Comparison of ENCODE assay signal across 12 cellular contexts in the genomic region with DNA sequence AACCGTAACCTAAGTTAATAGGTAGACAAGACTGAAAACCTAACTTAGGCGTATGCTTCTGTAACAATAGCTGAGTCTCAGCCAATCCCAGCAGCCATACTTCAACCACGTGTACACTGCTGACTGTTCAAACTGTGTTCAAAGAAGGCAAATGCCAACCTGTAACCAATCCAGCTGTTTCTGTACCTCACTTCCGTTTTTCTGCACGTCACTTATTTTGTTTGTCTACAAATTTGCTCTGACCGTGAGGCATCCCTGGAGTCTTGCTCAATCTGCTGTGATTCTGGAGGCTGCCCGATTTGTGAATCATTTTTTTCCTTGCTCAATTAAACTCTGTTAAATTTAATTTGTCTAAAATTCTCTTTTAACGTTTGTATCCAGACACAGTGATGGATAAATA. TPM values are rescaled to one million over a fixed set of nuclear protein-coding genes. Genes with fewer than 3 reads are reported as not detected.
DNase-seq lines count a peak whose midpoint lies in the region; ATAC-seq and TF ChIP-seq lines count a peak whose summit lies in the region.
"Had no signal": no experiment of that assay in that cellular context is flagged by ENCODE, and none has a peak within 500 bp of the region (broad histone marks: within the 10 kb centered on the region; RNA-seq: fewer than 3 reads in every experiment).

No MANE protein-coding gene starts in this region.

- no peaks in the 10 kb centered on the region for H3K79me1 ChIP-seq in mesenchymal stem cell (replicated peaks; ENCODE audit: low read length, poor library complexity, severe bottlenecking)

- H2BK12ac ChIP-seq in mesenchymal stem cell (ENCODE audit: low read length in 2 of 2) = peak overlapping the region; percentile 67 to 68

- no peak overlapping the region for H2AK5ac ChIP-seq in mesenchymal stem cell (ENCODE audit: low read length, severe bottlenecking)

- H3K23ac ChIP-seq in mesenchymal stem cell (ENCODE audit: low read length in 2 of 2) = no peak overlapping the region

- H3K9me3 ChIP-seq in colonic mucosa (no peaks in the 10 kb centered on the region), mesenchymal stem cell (ENCODE audit: control insufficient read depth, low read length) (no peaks in the 10 kb centered on the region)

- no peak overlapping the region for H2BK120ac ChIP-seq in mesenchymal stem cell (ENCODE audit: low read depth, low read length)

- H2AFZ ChIP-seq in mesenchymal stem cell (ENCODE audit: low read depth, low read length) = no peak overlapping the region

- TF ChIP-seq CTCF in colonic mucosa (IDR thresholded peaks at IDR 0.05) = no peak

- H2BK15ac ChIP-seq in mesenchymal stem cell (ENCODE audit: low read depth, poor library complexity, severe bottlenecking) = no peak overlapping the region

- no peaks in the 10 kb centered on the region for H3K4me1 ChIP-seq in colonic mucosa
- no peaks in the 10 kb centered on the region for H3K4me1 ChIP-seq in mesenchymal stem cell (ENCODE audit: control insufficient read depth, insufficient read depth, low read depth, low read length)

- H3K36me3 ChIP-seq in colonic mucosa (no peaks in the 10 kb centered on the region), mesenchymal stem cell (ENCODE audit: control insufficient read depth in 1 of 2, insufficient read depth in 2 of 2, low read depth in 1 of 2, low read length in 2 of 2) (no peaks in the 10 kb centered on the region)

- no peak overlapping the region for H4K91ac ChIP-seq in mesenchymal stem cell (ENCODE audit: low read length)

- H3K4ac ChIP-seq in mesenchymal stem cell (ENCODE audit: low read depth in 1 of 2, low read length in 2 of 2) = no peak overlapping the region

- peak overlapping the region; percentile 34 to 50 for H3K18ac ChIP-seq in mesenchymal stem cell (ENCODE audit: low read depth in 1 of 2, low read length in 2 of 2)

- H3K4me2 ChIP-seq in mesenchymal stem cell (ENCODE audit: low read length, poor library complexity, severe bottlenecking) = no peak overlapping the region

- ATAC-seq in Right ventricle myocardium inferior = peak; percentile 87

- peak overlapping the region; percentile 17 for H3K27ac ChIP-seq in colonic mucosa
- no peak overlapping the region for H3K27ac ChIP-seq in mesenchymal stem cell (ENCODE audit: low read length, poor library complexity, severe bottlenecking)
- H3K27ac ChIP-seq: RWPE1 had no signal

- DNase-seq in Right ventricle myocardium inferior (ENCODE audit: missing footprints) (no peak), cardiac septum (ENCODE audit: low spot score) (no peak), colonic mucosa (no peak), mesenchymal stem cell (peak; percentile 85), C1 segment of cervical spinal cord (lab: John Stamatoyannopoulos, UW) (no peak), GOT3 (lab: John Stamatoyannopoulos, UW) (no peak), occipital lobe (lab: John Stamatoyannopoulos, UW) (no peak), anterior cingulate cortex (lab: John Stamatoyannopoulos, UW) (no peak)
- DNase-seq: activated CD8-positive, alpha-beta memory T cell treated with anti-CD3 and anti-CD28 coated beads for 24 hours; DND-41; Karpas-422 had no signal

- peak overlapping the region; percentile 42 for H4K8ac ChIP-seq in mesenchymal stem cell (ENCODE audit: low read length)

- intact Hi-C loops in Right ventricle myocardium inferior (cut with DNase I) = no loop called here
- intact Hi-C loops in cardiac septum (cut with DNase I) = no loop called here
- intact Hi-C loops in colonic mucosa (cut with DNase I) = no loop called here

- H2BK5ac ChIP-seq in mesenchymal stem cell (ENCODE audit: low read depth, low read length, poor library complexity, severe bottlenecking) = no peak overlapping the region

- H3K27me3 ChIP-seq in colonic mucosa = no peaks in the 10 kb centered on the region
- H3K27me3 ChIP-seq in mesenchymal stem cell (ENCODE audit: control insufficient read depth in 1 of 2, insufficient read depth in 1 of 2, low read length in 2 of 2) = no peaks in the 10 kb centered on the region

- no peak overlapping the region for H3K14ac ChIP-seq in mesenchymal stem cell (ENCODE audit: low read length in 2 of 2)

- WGBS in mesenchymal stem cell = 68% methylated on average over 8 of the region's 8 CpGs

- H3K9ac ChIP-seq in colonic mucosa (ENCODE audit: low read depth in 2 of 2, low read length in 2 of 2) (no peak overlapping the region), mesenchymal stem cell (ENCODE audit: low read length) (peak overlapping the region; percentile 82)

- no peak overlapping the region for H3K4me3 ChIP-seq in colonic mucosa
- peak overlapping the region in 1 of 2 experiments; percentile 16 for H3K4me3 ChIP-seq in mesenchymal stem cell (ENCODE audit: insufficient read depth in 1 of 2, low read depth in 1 of 2, low read length in 2 of 2)

RNA-seq across cellular contexts. Expression of a gene that starts 59.2 kb away (rescaled TPM):
- 20.2 TPM for total RNA-seq in Right ventricle myocardium inferior
- 21.7 TPM for total RNA-seq in cardiac septum
- 10 to 100 TPM in 1 of 2 donors, 1 to 10 TPM in 1; 6.3 to 14.5 TPM for total RNA-seq in colonic mucosa
- 17.8 TPM for polyA plus RNA-seq in mesenchymal stem cell (2013, experiment 1 of 2)
- polyA plus RNA-seq in mesenchymal stem cell (2013, experiment 2 of 2) = 18.6 TPM
- total RNA-seq in occipital lobe = 24.6 TPM
